17 cellular contexts compared by ENCODE assay signal in the genomic region with DNA sequence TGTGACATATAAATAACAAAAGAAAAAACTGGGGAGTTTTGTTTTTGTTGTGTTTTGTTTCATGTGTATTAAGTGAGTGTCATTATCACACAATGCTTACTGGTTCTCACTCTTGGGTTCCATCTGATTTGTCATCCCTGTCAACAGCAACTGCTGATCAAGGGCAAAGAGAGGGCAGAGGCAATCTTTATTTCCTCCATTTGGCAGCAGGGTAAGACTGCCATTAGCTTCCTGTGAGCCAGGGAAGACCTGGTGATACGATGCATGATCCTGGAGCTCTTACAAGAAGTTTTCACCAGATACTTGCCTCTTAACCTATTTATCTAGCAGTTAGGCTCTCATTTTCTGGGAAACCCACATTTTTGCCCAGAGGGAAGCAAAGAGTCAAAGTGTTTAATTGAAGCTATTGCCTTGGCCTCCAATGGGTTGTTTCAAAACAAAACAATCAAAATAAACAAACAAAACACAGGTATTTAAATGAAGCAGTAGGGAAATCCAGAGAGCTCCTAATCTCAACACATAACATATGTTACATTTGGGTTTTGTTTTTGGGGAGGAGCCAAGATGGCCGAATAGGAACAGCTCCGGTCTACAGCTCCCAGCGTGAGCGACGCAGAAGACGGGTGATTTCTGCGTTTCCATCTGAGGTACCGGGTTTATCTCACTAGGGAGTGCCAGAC.
DNase-seq lines count a peak whose midpoint lies in the region; ATAC-seq and TF ChIP-seq lines count a peak whose summit lies in the region.
"Had no signal": no experiment of that assay in that cellular context is flagged by ENCODE, and none has a peak within 500 bp of the region (broad histone marks: within the 10 kb centered on the region; RNA-seq: fewer than 3 reads in every experiment).

No MANE protein-coding gene starts in this region.

- no peaks in the 10 kb centered on the region for H4K20me1 ChIP-seq in neural progenitor cell (ENCODE audit: low read depth)
- no peaks in the 10 kb centered on the region for H4K20me1 ChIP-seq in OCI-LY7 (ENCODE audit: insufficient read depth, low read length)

- peaks cover 8% of the 10 kb centered on the region for H3K4me1 Mint-ChIP-seq in neural progenitor cell

- H3K79me2 ChIP-seq in neural progenitor cell (ENCODE audit: low read depth) (peaks cover 46% of the 10 kb centered on the region), OCI-LY7 (ENCODE audit: insufficient read depth, low read depth, low read length) (no peaks in the 10 kb centered on the region)

- H3K9me3 ChIP-seq in HEK293 (ENCODE audit: control insufficient read depth, insufficient read depth, low read depth, low read length), result no peaks in the 10 kb centered on the region
- peaks cover 0 to 8% (median 0%) of the 10 kb centered on the region in 11 donors for H3K9me3 ChIP-seq in heart right ventricle
- H3K9me3 ChIP-seq in neural progenitor cell (ENCODE audit: low read depth), result no peaks in the 10 kb centered on the region
- no peaks in the 10 kb centered on the region for H3K9me3 ChIP-seq in OCI-LY7 (ENCODE audit: low read length)
- H3K9me3 ChIP-seq in prostate gland, result no peaks in the 10 kb centered on the region
- H3K9me3 ChIP-seq: neutrophil had no signal

- H3K4me3 ChIP-seq in HEK293 (ENCODE audit: low read depth, low read length) (no peak overlapping the region), cardiac fibroblast (replicated peaks in 1 of 2; ENCODE audit: low read depth in 2 of 2, low read length in 2 of 2) (peak overlapping the region; percentile 3 to 35), heart right ventricle (peak overlapping the region in 3 of 10 donors; percentile 14 to 29 (median 16)), neural progenitor cell (peak overlapping the region; percentile 43), OCI-LY7 (ENCODE audit: low read depth, low read length, poor library complexity, severe bottlenecking) (no peak overlapping the region), prostate gland (no peak overlapping the region)
- H3K4me3 ChIP-seq: GM23248, SK-N-MC had no signal

- no peaks in the 10 kb centered on the region for H3K36me3 ChIP-seq in HEK293 (ENCODE audit: control insufficient read depth in 2 of 2, insufficient read depth in 1 of 2, low read length in 2 of 2)
- H3K36me3 ChIP-seq in heart right ventricle, result no peaks in the 10 kb centered on the region
- H3K36me3 ChIP-seq in neural progenitor cell, result no peaks in the 10 kb centered on the region
- no peaks in the 10 kb centered on the region for H3K36me3 ChIP-seq in OCI-LY7 (ENCODE audit: insufficient read depth, low read length)
- no peaks in the 10 kb centered on the region for H3K36me3 ChIP-seq in prostate gland
- H3K36me3 ChIP-seq: neutrophil had no signal

- H3K4me1 ChIP-seq in HEK293 (ENCODE audit: control insufficient read depth, insufficient read depth, low read length) (no peaks in the 10 kb centered on the region), heart right ventricle (peaks cover 0 to 7% (median 0%) of the 10 kb centered on the region in 9 donors), neural progenitor cell (no peaks in the 10 kb centered on the region), OCI-LY7 (ENCODE audit: insufficient read depth, low read length, poor library complexity, severe bottlenecking) (no peaks in the 10 kb centered on the region), prostate gland (replicated peaks) (no peaks in the 10 kb centered on the region)

- no TSS peak for BruUV-seq in OCI-LY7 (replicated peaks; lab: Mats Ljungman, UMichigan)

- peak overlapping the region; percentile 53 for H3K27ac Mint-ChIP-seq in neural progenitor cell

- 77 to 79% methylated on average over 9 of the region's 9 CpGs for WGBS in heart right ventricle, 2 donors
- 86% methylated on average over 9 of the region's 9 CpGs for WGBS in prostate gland

- ATAC-seq in heart right ventricle, result peak in 6 of 8 donors; percentile 49 to 80 (median 70)

- intact Hi-C loops in heart right ventricle (cut with DNase I), result no loop called here
- intact Hi-C loops in OCI-LY7 (cut with micrococcal nuclease; ENCODE audit: unreplicated experiment), result no loop called here
- intact Hi-C loops in prostate gland (cut with DNase I), result no loop called here

- CTCF ChIA-PET in HEK293 (lab: Yijun Ruan, JAX), result interaction anchor here (0.6 kb wide), 1 partner anchor 175 kb away, joined by 3 read pairs; no protein-coding TSS in a partner anchor
- CTCF ChIA-PET in OCI-LY7 (lab: Charles Lee; ENCODE audit: unreplicated experiment), result interaction anchor here (0.6 kb wide), 1 partner anchor 307 kb away, joined by 3 read pairs; no protein-coding TSS in a partner anchor

- H3K36me3 Mint-ChIP-seq in neural progenitor cell, result peaks cover 8% of the 10 kb centered on the region

- H2AFZ ChIP-seq in neural progenitor cell (replicated peaks) (peak overlapping the region; percentile 77), OCI-LY7 (ENCODE audit: low read length) (no peak overlapping the region)
- H2AFZ ChIP-seq: GM23248 had no signal

- H3K27ac ChIP-seq in HEK293 (ENCODE audit: extremely low read depth, low read depth, low read length) (peak overlapping the region; percentile 1; the same call in 1 of the 2 replicates), heart right ventricle (peak overlapping the region in 6 of 10 donors; percentile 1 to 43 (median 23)), neural progenitor cell (peak overlapping the region; percentile 75), OCI-LY7 (ENCODE audit: low read depth, low read length, poor library complexity, severe bottlenecking) (no peak overlapping the region), prostate gland (no peak overlapping the region)
- H3K27ac ChIP-seq: GM23248, neutrophil, SK-N-MC had no signal

- no peaks in the 10 kb centered on the region; the same call in 1 of the 2 replicates for H3K9me2 ChIP-seq in OCI-LY7 (ENCODE audit: insufficient read depth, low read length)

- TF ChIP-seq CTCF in HEK293 (tag by site-specific recombination; IDR thresholded peaks at IDR 0.05) (no peak), cardiac fibroblast (IDR thresholded peaks at IDR 0.05; ENCODE audit: low read depth, low read length) (no peak), heart right ventricle (IDR thresholded peaks at IDR 0.05) (no peak), neural progenitor cell (IDR thresholded peaks at IDR 0.05) (no peak), OCI-LY7 (conservative IDR thresholded peaks at IDR 0.05; ENCODE audit: low read length) (no peak), prostate gland (IDR thresholded peaks at IDR 0.05) (no peak), GM20000 (IDR thresholded peaks at IDR 0.05; ENCODE audit: extremely low read depth, missing control alignments) (no peak)

- peak overlapping the region; percentile 32 for H3K9ac ChIP-seq in neural progenitor cell
- H3K9ac ChIP-seq: GM23248 had no signal

- H3K9me3 Mint-ChIP-seq in neural progenitor cell, result peaks cover 12% of the 10 kb centered on the region

- DNase-seq in cardiac fibroblast (ENCODE audit: low read depth in 2 of 2) (peak in 1 of 2 donors; percentile 8), heart right ventricle (no peak), neural progenitor cell (ENCODE audit: low spot score) (no peak), OCI-LY7 (ENCODE audit: low spot score) (no peak), NCI-H510A treated with DMSO at 0.1 percent for 48 hours (lab: John Stamatoyannopoulos, UW) (no peak), prostate gland (ENCODE audit: low spot score) (no peak), GM20000 (ENCODE audit: low spot score) (no peak)
- DNase-seq: activated CD4-positive, alpha-beta T cell treated with anti-CD3 and anti-CD28 coated beads for 48 hours; activated CD8-positive, alpha-beta memory T cell treated with anti-CD3 and anti-CD28 coated beads, Interleukin-2, amount 50 U/mL, for 4 hours; GM23248; islet precursor cell; NCI-H187 treated with DMSO at 0.1 percent for 48 hours; right cardiac atrium; T1000 had no signal

- POLR2A ChIA-PET in HEK293 (lab: Yijun Ruan, JAX) (no interaction called here), OCI-LY7 (lab: Charles Lee) (interaction anchor here (0.6 kb wide), 1 partner anchor 482 kb away, joined by 5 read pairs; no protein-coding TSS in a partner anchor)

- TF ChIP-seq POLR2A in prostate gland (IDR thresholded peaks at IDR 0.05), result no peak

- peak overlapping the region; percentile 57 for H3K4me3 Mint-ChIP-seq in neural progenitor cell

- H3K4me2 ChIP-seq in neural progenitor cell, result peak overlapping the region; percentile 72
- H3K4me2 ChIP-seq in OCI-LY7 (ENCODE audit: low read length), result no peak overlapping the region

- H3K27me3 ChIP-seq in heart right ventricle (no peaks in the 10 kb centered on the region), neural progenitor cell (no peaks in the 10 kb centered on the region), prostate gland (replicated peaks; ENCODE audit: insufficient read depth) (no peaks in the 10 kb centered on the region)
- H3K27me3 ChIP-seq: neutrophil had no signal

- H3K27me3 Mint-ChIP-seq in neural progenitor cell (ENCODE audit: insufficient read depth, low read depth), result no peaks in the 10 kb centered on the region

- H3F3A ChIP-seq in neural progenitor cell (ENCODE audit: low read depth), result no peaks in the 10 kb centered on the region

TF ChIP-seq in HEK293, 187 proteins besides CTCF, POLR2A, EP300 and RAD21 (continues in another document):
- TF ChIP-seq EGR2 (tag by site-specific recombination; IDR thresholded peaks at IDR 0.05; ENCODE audit: low read depth) (no peak), ZNF155 (tag by site-specific recombination; IDR thresholded peaks at IDR 0.05) (no peak), GFI1B (tag by site-specific recombination; IDR thresholded peaks at IDR 0.05) (no peak), SP2 (tag by site-specific recombination; IDR thresholded peaks at IDR 0.05) (no peak), ZBTB8A (tag by site-specific recombination; IDR thresholded peaks at IDR 0.05) (no peak), ZFHX2 (tag by site-specific recombination; conservative IDR thresholded peaks at IDR 0.05) (no peak)
- TF ChIP-seq, protein P1, sequence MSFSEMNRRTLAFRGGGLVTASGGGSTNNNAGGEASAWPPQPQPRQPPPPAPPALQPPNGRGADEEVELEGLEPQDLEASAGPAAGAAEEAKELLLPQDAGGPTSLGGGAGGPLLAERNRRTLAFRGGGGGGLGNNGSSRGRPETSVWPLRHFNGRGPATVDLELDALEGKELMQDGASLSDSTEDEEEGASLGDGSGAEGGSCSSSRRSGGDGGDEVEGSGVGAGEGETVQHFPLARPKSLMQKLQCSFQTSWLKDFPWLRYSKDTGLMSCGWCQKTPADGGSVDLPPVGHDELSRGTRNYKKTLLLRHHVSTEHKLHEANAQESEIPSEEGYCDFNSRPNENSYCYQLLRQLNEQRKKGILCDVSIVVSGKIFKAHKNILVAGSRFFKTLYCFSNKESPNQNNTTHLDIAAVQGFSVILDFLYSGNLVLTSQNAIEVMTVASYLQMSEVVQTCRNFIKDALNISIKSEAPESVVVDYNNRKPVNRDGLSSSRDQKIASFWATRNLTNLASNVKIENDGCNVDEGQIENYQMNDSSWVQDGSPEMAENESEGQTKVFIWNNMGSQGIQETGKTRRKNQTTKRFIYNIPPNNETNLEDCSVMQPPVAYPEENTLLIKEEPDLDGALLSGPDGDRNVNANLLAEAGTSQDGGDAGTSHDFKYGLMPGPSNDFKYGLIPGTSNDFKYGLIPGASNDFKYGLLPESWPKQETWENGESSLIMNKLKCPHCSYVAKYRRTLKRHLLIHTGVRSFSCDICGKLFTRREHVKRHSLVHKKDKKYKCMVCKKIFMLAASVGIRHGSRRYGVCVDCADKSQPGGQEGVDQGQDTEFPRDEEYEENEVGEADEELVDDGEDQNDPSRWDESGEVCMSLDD (tag by site-specific recombination; IDR thresholded peaks at IDR 0.05), result no peak

Comparison
In these comparisons a context has a peak if more than half of its experiments do, and no peak if none do; other contexts are left out.
1. H3K27ac ChIP-seq: peak in HEK293 (single experiment), heart right ventricle (6 of 10) and neural progenitor cell (single experiment); none in OCI-LY7 (single experiment) and prostate gland (0 of 2).
2. H3K4me3 ChIP-seq: peak in cardiac fibroblast (2 of 2) and neural progenitor cell (single experiment); none in HEK293 (single experiment), OCI-LY7 (single experiment) and prostate gland (0 of 2).